Comparison of ENCODE assay signal across 8 cellular contexts in the genomic region with DNA sequence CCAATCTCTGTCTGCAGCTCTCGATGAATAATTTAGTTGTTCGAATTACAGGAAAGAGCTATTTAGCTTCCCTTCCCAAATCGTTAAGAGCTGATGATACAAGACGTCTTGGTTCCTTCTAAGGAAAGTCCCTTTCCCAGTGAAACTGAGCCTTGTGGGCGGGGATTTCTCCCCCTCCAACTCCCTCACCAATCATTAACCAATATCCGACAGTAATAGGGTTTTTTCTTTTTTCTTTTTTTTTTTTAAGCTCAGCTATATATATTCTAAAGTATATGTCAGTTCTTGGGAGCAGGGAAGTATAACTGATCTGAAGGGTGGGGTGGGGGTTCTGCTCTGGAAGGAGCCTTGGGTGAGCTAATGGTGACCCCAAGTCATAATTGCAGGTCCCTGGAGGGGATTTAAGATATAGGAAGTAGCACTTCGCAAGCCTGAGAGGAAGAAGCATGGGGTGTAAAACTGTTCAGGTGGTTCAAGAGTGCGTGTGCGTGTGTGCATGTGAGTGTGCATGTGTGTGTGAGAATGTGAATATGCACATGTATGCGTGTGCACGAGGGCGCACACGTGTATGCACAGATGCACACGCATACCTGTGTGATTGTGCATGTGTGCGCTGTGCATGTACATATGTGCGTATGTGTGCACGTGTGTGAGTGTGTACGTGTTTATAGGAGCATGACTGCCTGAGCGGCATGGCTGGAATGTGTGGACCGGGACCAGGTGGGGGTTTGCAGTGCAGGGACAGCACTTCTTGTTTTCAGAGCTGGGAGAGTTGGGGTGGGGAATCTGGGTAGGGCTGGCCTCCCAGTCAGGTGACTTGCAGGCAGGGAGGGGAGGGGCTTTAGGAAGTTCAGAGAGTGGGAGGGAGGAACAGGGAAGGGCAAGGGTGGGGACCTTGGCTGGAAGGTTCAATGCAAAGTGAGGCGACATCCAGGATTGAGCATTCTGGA. TPM values are rescaled to one million over a fixed set of nuclear protein-coding genes. Genes with fewer than 3 reads are reported as not detected.
DNase-seq lines count a peak whose midpoint lies in the region; ATAC-seq and TF ChIP-seq lines count a peak whose summit lies in the region.

No MANE protein-coding gene starts in this region.

- CTCF ChIA-PET in AG04450 (lab: Charles Lee) = interaction anchor here (0.6 to 1.7 kb wide), 2 partner anchors 12 to 44 kb away, joined by 4 to 6 read pairs; no protein-coding TSS in a partner anchor

- H3K27ac ChIP-seq in AG04450 (ENCODE audit: low read depth, low read length) = peak overlapping the region; percentile 97

- no peak overlapping the region for H3K4me3 ChIP-seq in AG04450 (ENCODE audit: low read depth, low read length)
- H3K4me3 ChIP-seq in H7 (ENCODE audit: insufficient read depth, low read depth, low read length) = peak overlapping the region; percentile 8; the same call in 1 of the 2 replicates
- H3K4me3 ChIP-seq in astrocyte of the spinal cord (ENCODE audit: low read depth, low read length) = no peak overlapping the region

- no peaks in the 10 kb centered on the region for H3K9me3 ChIP-seq in AG04450 (ENCODE audit: control insufficient read depth, insufficient read depth, low read length)

- no peaks in the 10 kb centered on the region for H3K27me3 ChIP-seq in AG04450 (ENCODE audit: control insufficient read depth, insufficient read depth, low read length)
- no peaks in the 10 kb centered on the region for H3K27me3 ChIP-seq in H7 (ENCODE audit: control insufficient read depth, insufficient read depth, low read length)

- H3K36me3 ChIP-seq in H7 (replicated peaks; ENCODE audit: control insufficient read depth, insufficient read depth, low read length) = no peaks in the 10 kb centered on the region

- intact Hi-C loops in posterior vena cava (cut with DNase I) = no loop called here

- ATAC-seq in HG03432 (IDR thresholded peaks at IDR 0.05; ENCODE audit: unreplicated experiment) = no peak

- POLR2A ChIA-PET in AG04450 (lab: Yijun Ruan, JAX) = interaction anchor here (0.6 to 3.5 kb wide), 3 partner anchors 7 to 1921 kb away, joined by 3 to 32 read pairs (median 5); a partner anchor contains a TSS

- DNase-seq in AG04450 (ENCODE audit: low read depth, low spot score) (no peak), H7 (peak; percentile 96), astrocyte of the spinal cord (ENCODE audit: low read depth, low spot score) (peak; percentile 48), lung microvascular endothelial cell (ENCODE audit: low read depth in 2 of 2) (peak; percentile 46 to 51), NCI-H226 (no peak), HCEC 1CT (no peak), posterior vena cava (ENCODE audit: low spot score) (no peak)

- TF ChIP-seq CTCF in AG04450 (IDR thresholded peaks at IDR 0.05; ENCODE audit: low read depth, low read length) (no peak), astrocyte of the spinal cord (IDR thresholded peaks at IDR 0.05; ENCODE audit: low read depth, low read length) (no peak)

- in situ Hi-C loops in astrocyte of the spinal cord (cut with HindIII; ENCODE audit: low sequenced_read_pairs) = no loop called here

RNA-seq across cellular contexts. Expression of a gene that starts 42.7 kb away (rescaled TPM):
- 15.3 and 21.0 TPM in 2 replicates for polyA plus RNA-seq in AG04450 (2011; rRNA removed)
- 40.1 and 42.9 TPM in 2 replicates for polyA minus RNA-seq in AG04450 (2011; rRNA and poly(A)+ RNA removed)
- 13.3 and 26.9 TPM in 2 replicates for total RNA-seq in H7 (2014; rRNA removed; shearing (Covaris generic))
- total RNA-seq in lung microvascular endothelial cell (39.2 and 79.6 TPM in 2 replicates), posterior vena cava (10 to 100 TPM; 47.4 to 85.2 TPM)

Comparison
In these comparisons a context has a peak if more than half of its experiments do, and no peak if none do; other contexts are left out.
1. DNase-seq: peak in H7 (single experiment), astrocyte of the spinal cord (single experiment) and lung microvascular endothelial cell (2 of 2); none in AG04450 (single experiment), NCI-H226 (single experiment), HCEC 1CT (single experiment) and posterior vena cava (single experiment).